In genomic region chr6:132062626-132063025, GRCh38 we compare ENCODE assay signal across 16 cellular contexts.
"Had no signal": no experiment of that assay in that cellular context is flagged by ENCODE, and none has a peak within 500 bp of the region (broad histone marks: within the 10 kb centered on the region; RNA-seq: fewer than 3 reads in every experiment).

No MANE protein-coding gene starts in this region.

- H3K36me3 Mint-ChIP-seq: activated naive CD8-positive, alpha-beta T cell treated with anti-CD3 and anti-CD28 coated beads, Interleukin-2, amount 10 ng/mL, durations not matched to agents 7 days and 5 days; stimulated activated effector memory CD8-positive, alpha-beta T cell treated with anti-CD3 and anti-CD28 coated beads, Interleukin-12 subunit alpha, Interleukin-12 subunit beta, amount 100 ng/mL, for 72 hours had no signal

- H3K27me3 ChIP-seq: neural progenitor cell, pancreas, tibial nerve had no signal

- H3K4me2 ChIP-seq: neural progenitor cell had no signal

- H3K4me3 ChIP-seq: coronary artery, neural progenitor cell, pancreas, tibial nerve had no signal

- H3K36me3 ChIP-seq: neural progenitor cell, pancreas, tibial nerve had no signal

- H3K27ac ChIP-seq: coronary artery, neural progenitor cell, pancreas had no signal

- H3K9ac ChIP-seq: neural progenitor cell had no signal

- H3K9me3 ChIP-seq: pancreas, tibial nerve had no signal

- H3K4me3 Mint-ChIP-seq: activated CD8-positive, alpha-beta T cell treated with anti-CD3 and anti-CD28 coated beads for 36 hours; activated naive CD8-positive, alpha-beta T cell treated with anti-CD3 and anti-CD28 coated beads, Interleukin-2, amount 10 ng/mL, durations not matched to agents 7 days and 5 days; activated T-cell treated with anti-CD3 and anti-CD28 coated beads, Interleukin-2, amount 50 U/mL, for 72 hours; neural progenitor cell; stimulated activated effector memory CD8-positive, alpha-beta T cell treated with anti-CD3 and anti-CD28 coated beads, Interleukin-12 subunit alpha, Interleukin-12 subunit beta, amount 100 ng/mL, for 72 hours had no signal

- H3K27ac Mint-ChIP-seq: activated CD8-positive, alpha-beta T cell treated with anti-CD3 and anti-CD28 coated beads for 36 hours; activated naive CD8-positive, alpha-beta T cell treated with anti-CD3 and anti-CD28 coated beads, Interleukin-2, amount 10 ng/mL, durations not matched to agents 7 days and 5 days; activated T-cell treated with anti-CD3 and anti-CD28 coated beads, Interleukin-2, amount 50 U/mL, for 72 hours; neural progenitor cell; stimulated activated effector memory CD8-positive, alpha-beta T cell treated with anti-CD3 and anti-CD28 coated beads, Interleukin-12 subunit alpha, Interleukin-12 subunit beta, amount 100 ng/mL, for 72 hours had no signal

- H3K4me1 Mint-ChIP-seq: activated naive CD8-positive, alpha-beta T cell treated with anti-CD3 and anti-CD28 coated beads, Interleukin-2, amount 10 ng/mL, durations not matched to agents 7 days and 5 days; stimulated activated effector memory CD8-positive, alpha-beta T cell treated with anti-CD3 and anti-CD28 coated beads, Interleukin-12 subunit alpha, Interleukin-12 subunit beta, amount 100 ng/mL, for 72 hours had no signal

- H3K9me3 Mint-ChIP-seq: activated CD8-positive, alpha-beta T cell treated with anti-CD3 and anti-CD28 coated beads for 36 hours; activated naive CD8-positive, alpha-beta T cell treated with anti-CD3 and anti-CD28 coated beads, Interleukin-2, amount 10 ng/mL, durations not matched to agents 7 days and 5 days; stimulated activated effector memory CD8-positive, alpha-beta T cell treated with anti-CD3 and anti-CD28 coated beads, Interleukin-12 subunit alpha, Interleukin-12 subunit beta, amount 100 ng/mL, for 72 hours had no signal

- H2AFZ ChIP-seq: neural progenitor cell had no signal

- H3K4me1 ChIP-seq: neural progenitor cell, pancreas had no signal

- DNase-seq: activated CD4-positive, alpha-beta T cell treated with anti-CD3 and anti-CD28 coated beads for 1 hour; activated CD8-positive, alpha-beta memory T cell treated with anti-CD3 and anti-CD28 coated beads, Interleukin-2, amount 50 U/mL, for 4 hours; activated CD8-positive, alpha-beta T cell treated with anti-CD3 and anti-CD28 coated beads for 36 hours; activated naive CD8-positive, alpha-beta T cell treated with anti-CD3 and anti-CD28 coated beads, Interleukin-2, amount 10 ng/mL, durations not matched to agents 7 days and 5 days; activated T-cell treated with anti-CD3 and anti-CD28 coated beads, Interleukin-2, amount 50 U/mL, for 72 hours; anterior cingulate cortex; effector memory CD4-positive, alpha-beta T cell; hippocampal formation; kidney glomerular epithelial cell; pancreas; small intestine; T-helper 9 cell had no signal

- H3K27me3 Mint-ChIP-seq: activated CD8-positive, alpha-beta T cell treated with anti-CD3 and anti-CD28 coated beads for 36 hours; activated naive CD8-positive, alpha-beta T cell treated with anti-CD3 and anti-CD28 coated beads, Interleukin-2, amount 10 ng/mL, durations not matched to agents 7 days and 5 days had no signal

- ATAC-seq: activated CD8-positive, alpha-beta T cell treated with anti-CD3 and anti-CD28 coated beads for 36 hours; activated T-cell treated with anti-CD3 and anti-CD28 coated beads, Interleukin-2, amount 50 U/mL, for 72 hours; pancreas; stimulated activated effector memory CD8-positive, alpha-beta T cell treated with anti-CD3 and anti-CD28 coated beads, Interleukin-12 subunit alpha, Interleukin-12 subunit beta, amount 100 ng/mL, for 72 hours had no signal
